ENCODE assay signal across 8 cellular contexts in the genomic region with DNA sequence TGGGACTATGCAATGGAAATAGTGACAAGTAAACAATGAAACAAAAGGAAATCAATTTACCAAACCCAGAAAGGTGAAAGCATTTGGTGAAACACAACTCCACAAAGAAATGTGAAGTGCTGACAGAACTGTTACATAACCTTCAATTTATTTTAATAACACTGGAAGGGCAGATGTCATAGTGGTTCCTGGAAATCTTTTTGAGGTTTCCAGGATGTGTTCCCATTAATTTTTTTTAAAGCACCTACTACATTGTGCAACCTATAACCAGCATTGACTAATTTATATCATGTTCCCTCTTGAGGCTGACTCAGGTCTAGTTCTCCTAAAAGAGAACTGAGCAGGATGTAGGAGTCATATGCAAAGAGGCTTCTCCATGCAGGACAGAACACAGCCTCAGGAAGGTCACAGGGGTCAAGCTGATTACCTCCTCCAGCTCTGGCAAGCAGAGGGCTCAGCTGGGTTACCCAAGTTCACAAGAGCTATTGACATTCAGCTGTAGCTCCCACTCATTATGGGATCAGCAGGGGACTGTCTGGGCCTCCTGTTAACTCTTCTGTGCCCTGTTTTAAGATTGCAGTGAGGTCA.
A peak's percentile ranks its signal among the peaks of the same experiment; 100 is the strongest.
DNase-seq lines count a peak whose midpoint lies in the region; ATAC-seq, FAIRE-seq and TF ChIP-seq lines count a peak whose summit lies in the region.

No MANE protein-coding gene starts in this region.

- POLR2A ChIA-PET in K562 (lab: Yijun Ruan, JAX) = interaction anchor here (0.7 kb wide), 1 partner anchor 13 kb away, joined by 3 read pairs; no protein-coding TSS in a partner anchor

- peak; percentile 27 for DNase-seq in EH (ENCODE audit: low read depth)
- peak; percentile 18 to 19 for DNase-seq in Kasumi-1 (lab: John Stamatoyannopoulos, UW)
- peak in 1 of 4 experiments; percentile 30 for DNase-seq in K562 (ENCODE audit: extremely low read depth in 1 of 4, low spot score in 3 of 4)
- DNase-seq in lower lobe of right lung = peak; percentile 61
- no peak for DNase-seq in NCI-H446 treated with DMSO at 0.1 percent for 48 hours (lab: John Stamatoyannopoulos, UW)
- no peak for DNase-seq in esophagus muscularis mucosa (ENCODE audit: extremely low spot score)

- TF ChIP-seq EP300 in K562 (IDR thresholded peaks at IDR 0.05; ENCODE audit: low read length) = no peak
- no peak for TF ChIP-seq EP300 in esophagus muscularis mucosa (IDR thresholded peaks at IDR 0.05)

- H3K9me1 ChIP-seq in K562 (ENCODE audit: control insufficient read depth, insufficient read depth, low read length) = no peaks in the 10 kb centered on the region

- H3K36me3 ChIP-seq in K562 (ENCODE audit: control insufficient read depth, insufficient read depth, low read length) (no peaks in the 10 kb centered on the region), lower lobe of right lung (no peaks in the 10 kb centered on the region), esophagus muscularis mucosa (no peaks in the 10 kb centered on the region)

- no peaks in the 10 kb centered on the region for H4K20me1 ChIP-seq in K562 (replicated peaks; ENCODE audit: control insufficient read depth, insufficient read depth, low read length)

- no peaks in the 10 kb centered on the region for H3K79me2 ChIP-seq in K562 (ENCODE audit: control insufficient read depth, insufficient read depth, low read length)

- H3K27ac ChIP-seq in K562 (ENCODE audit: extremely low read depth, low read depth, low read length) = no peak overlapping the region
- H3K27ac ChIP-seq in lower lobe of right lung = no peak overlapping the region
- no peak overlapping the region for H3K27ac ChIP-seq in esophagus muscularis mucosa (replicated peaks in 1 of 4)

- intact Hi-C loops in K562 (cut with micrococcal nuclease) (no loop called here), lower lobe of right lung (cut with DNase I) (no loop called here), esophagus muscularis mucosa (cut with DNase I) (no loop called here)

- CTCF ChIA-PET in K562 (lab: Yijun Ruan, JAX; ENCODE audit: low intra/inter-chr PET ratio) = no interaction called here

- no peaks in the 10 kb centered on the region for H3K9me3 ChIP-seq in K562 (replicated peaks; ENCODE audit: control insufficient read depth, insufficient read depth, low read depth, low read length)
- no peaks in the 10 kb centered on the region for H3K9me3 ChIP-seq in lower lobe of right lung
- H3K9me3 ChIP-seq in esophagus muscularis mucosa = no peaks in the 10 kb centered on the region

- H3K4me2 ChIP-seq in K562 (ENCODE audit: insufficient read depth, low read length) = no peak overlapping the region

- no peak overlapping the region for H3K9ac ChIP-seq in K562 (ENCODE audit: insufficient read depth in 1 of 2, low read depth in 2 of 2, low read length in 2 of 2)

- in situ Hi-C loops in K562 (cut with MboI) = no loop called here

- FAIRE-seq in K562 (lab: Jason Lieb, UNC) = no peak

- H3K4me3 ChIP-seq in K562 (no peak overlapping the region), lower lobe of right lung (no peak overlapping the region), esophagus muscularis mucosa (no peak overlapping the region)

- no peak overlapping the region for H2AFZ ChIP-seq in K562 (ENCODE audit: low read depth, low read length)

- TF ChIP-seq RAD21 in K562 (CRISPR knock-in tag; conservative IDR thresholded peaks at IDR 0.05 in 1 of 2, IDR thresholded peaks at IDR 0.05 in 1 of 2) = no peak

- TF ChIP-seq POLR2A in K562 (conservative IDR thresholded peaks at IDR 0.05) = no peak
- TF ChIP-seq POLR2A in esophagus muscularis mucosa (IDR thresholded peaks at IDR 0.05; ENCODE audit: low read depth) = no peak

- ATAC-seq in K562 (no peak), lower lobe of right lung (peak; percentile 94 to 95), HG03439 (IDR thresholded peaks at IDR 0.05; ENCODE audit: unreplicated experiment) (no peak), HG03108 (IDR thresholded peaks at IDR 0.05; ENCODE audit: unreplicated experiment) (no peak)

- no TSS peak for BruUV-seq in K562 (replicated peaks; lab: Mats Ljungman, UMichigan)

- TF ChIP-seq CTCF in K562 (IDR thresholded peaks at IDR 0.05 in 2 of 3, conservative IDR thresholded peaks at IDR 0.05 in 1 of 3; ENCODE audit: insufficient read depth in 2 of 3, low read depth in 1 of 3, low read length in 3 of 3) = no peak
- no peak for TF ChIP-seq CTCF in lower lobe of right lung (IDR thresholded peaks at IDR 0.05)
- no peak for TF ChIP-seq CTCF in esophagus muscularis mucosa (IDR thresholded peaks at IDR 0.05)

- H3K27me3 ChIP-seq in K562 (ENCODE audit: control insufficient read depth in 2 of 2, insufficient read depth in 2 of 2, low read length in 2 of 2) = no peaks in the 10 kb centered on the region
- H3K27me3 ChIP-seq in lower lobe of right lung (ENCODE audit: low read depth) = no peaks in the 10 kb centered on the region
- H3K27me3 ChIP-seq in esophagus muscularis mucosa = no peaks in the 10 kb centered on the region

- no peaks in the 10 kb centered on the region for H3K4me1 ChIP-seq in K562 (replicated peaks in 1 of 2; ENCODE audit: control insufficient read depth in 2 of 2, insufficient read depth in 2 of 2, low read length in 2 of 2)
- peaks cover 25% of the 10 kb centered on the region for H3K4me1 ChIP-seq in lower lobe of right lung
- peaks cover 0 to 9% (median 5%) of the 10 kb centered on the region in 4 donors for H3K4me1 ChIP-seq in esophagus muscularis mucosa

TF ChIP-seq in K562, 482 proteins besides CTCF, POLR2A, EP300 and RAD21:
- TF ChIP-seq CEBPB (tag; IDR thresholded peaks at IDR 0.05) (peak; percentile 38; the same call in 1 of the 2 replicates), ZNF707 (CRISPR knock-in tag; conservative IDR thresholded peaks at IDR 0.05) (no peak), ESRRA (IDR thresholded peaks at IDR 0.05; ENCODE audit: borderline replicate concordance, low read depth) (peak; percentile 47; the same call in 1 of the 2 replicates), SMAD2 (IDR thresholded peaks at IDR 0.05; ENCODE audit: low read depth, low read length) (no peak), CEBPG (CRISPR knock-in tag; IDR thresholded peaks at IDR 0.05) (no peak), CEBPG (tag; conservative IDR thresholded peaks at IDR 0.05 in 1 of 2, IDR thresholded peaks at IDR 0.05 in 1 of 2) (peak; percentile 71 to 72; a peak in 3 of 4 replicates)

Comparison
In these comparisons a context has a peak if more than half of its experiments do, and no peak if none do; other contexts are left out.
1. DNase-seq: peak in EH (single experiment), Kasumi-1 (2 of 2) and lower lobe of right lung (single experiment); none in NCI-H446 treated with DMSO at 0.1 percent for 48 hours (single experiment) and esophagus muscularis mucosa (single experiment).
2. ATAC-seq: peak in lower lobe of right lung (2 of 2); none in K562 (single experiment), HG03439 (single experiment) and HG03108 (single experiment).